Comparison of ENCODE assay signal across 22 cellular contexts in the genomic region with DNA sequence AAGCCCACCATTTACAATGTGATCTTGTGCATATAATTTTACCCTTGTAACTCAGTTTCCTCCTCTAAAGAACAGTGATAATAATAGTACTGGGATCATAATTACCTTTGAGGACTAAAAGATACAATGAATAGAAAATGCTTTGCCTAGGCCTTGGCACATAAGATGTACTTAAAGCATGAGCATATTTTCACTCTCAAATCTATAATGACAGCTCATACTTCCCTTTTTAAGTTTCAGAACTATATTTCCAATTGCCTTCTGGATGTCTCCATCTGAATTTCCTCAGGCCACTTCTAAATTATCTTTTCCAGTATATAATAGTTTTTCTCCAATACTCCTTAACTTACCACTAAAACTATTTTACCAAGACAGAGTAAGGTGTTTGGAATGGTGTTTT. TPM values are rescaled to one million over a fixed set of nuclear protein-coding genes. Genes with fewer than 3 reads are reported as not detected.
"Had no signal": no experiment of that assay in that cellular context is flagged by ENCODE, and none has a peak within 500 bp of the region (broad histone marks: within the 10 kb centered on the region; RNA-seq: fewer than 3 reads in every experiment).

No MANE protein-coding gene starts in this region.

- H3K27ac ChIP-seq: coronary artery, epithelial cell of prostate, heart right ventricle, prostate gland, testis, vagina, WERI-Rb-1 had no signal

- H3K4me1 Mint-ChIP-seq: activated CD4-positive, alpha-beta T cell treated with anti-CD3 and anti-CD28 coated beads, Interleukin-2, amount 10 ng/mL, durations not matched to agents 7 days and 5 days; activated CD8-positive, alpha-beta memory T cell treated with anti-CD3 and anti-CD28 coated beads, Interleukin-2, amount 10 ng/mL, durations not matched to agents 7 days and 5 days; activated naive CD4-positive, alpha-beta T cell treated with anti-CD3 and anti-CD28 coated beads, Interleukin-2, amount 10 ng/mL, durations not matched to agents 7 days and 5 days; natural killer cell had no signal

- H3K36me3 Mint-ChIP-seq: activated CD8-positive, alpha-beta memory T cell treated with anti-CD3 and anti-CD28 coated beads, Interleukin-2, amount 10 ng/mL, durations not matched to agents 7 days and 5 days; activated naive CD4-positive, alpha-beta T cell treated with anti-CD3 and anti-CD28 coated beads, Interleukin-2, amount 10 ng/mL, durations not matched to agents 7 days and 5 days; natural killer cell; type B pancreatic cell had no signal

- H3K9me3 ChIP-seq: heart right ventricle, prostate gland, testis, vagina had no signal

- H3K4me1 ChIP-seq: heart right ventricle, prostate gland, testis, vagina had no signal

- H3K9me3 Mint-ChIP-seq: activated CD4-positive, alpha-beta T cell treated with anti-CD3 and anti-CD28 coated beads, Interleukin-2, amount 10 ng/mL, durations not matched to agents 7 days and 5 days; activated CD8-positive, alpha-beta T cell treated with anti-CD3 and anti-CD28 coated beads for 36 hours; activated naive CD4-positive, alpha-beta T cell treated with anti-CD3 and anti-CD28 coated beads, Interleukin-2, amount 10 ng/mL, durations not matched to agents 7 days and 5 days; natural killer cell; type B pancreatic cell had no signal

- H3K36me3 ChIP-seq: heart right ventricle, prostate gland, vagina, WERI-Rb-1 had no signal

- H3K27me3 ChIP-seq: heart right ventricle, testis, vagina had no signal

- H3K27me3 Mint-ChIP-seq: activated CD8-positive, alpha-beta memory T cell treated with anti-CD3 and anti-CD28 coated beads, Interleukin-2, amount 10 ng/mL, durations not matched to agents 7 days and 5 days; activated naive CD4-positive, alpha-beta T cell treated with anti-CD3 and anti-CD28 coated beads, Interleukin-2, amount 10 ng/mL, durations not matched to agents 7 days and 5 days; type B pancreatic cell had no signal

- H3K4me3 ChIP-seq: coronary artery, heart right ventricle, prostate gland, testis, vagina had no signal

- DNase-seq: activated CD4-positive, alpha-beta T cell treated with anti-CD3 and anti-CD28 coated beads, Interleukin-2, amount 10 ng/mL, durations not matched to agents 7 days and 5 days; activated CD4-positive, CD25-positive, alpha-beta regulatory T cell treated with anti-CD3 and anti-CD28 coated beads, Interleukin-2, amount 50 U/mL, for 72 hours; activated CD8-positive, alpha-beta memory T cell treated with anti-CD3 and anti-CD28 coated beads, Interleukin-2, amount 10 ng/mL, durations not matched to agents 7 days and 5 days; activated CD8-positive, alpha-beta T cell treated with anti-CD3 and anti-CD28 coated beads for 36 hours; activated effector memory CD4-positive, alpha-beta T cell treated with anti-CD3 and anti-CD28 coated beads, Interleukin-2, amount 50 U/mL, for 16 hours; activated naive CD4-positive, alpha-beta T cell treated with anti-CD3 and anti-CD28 coated beads, Interleukin-2, amount 10 ng/mL, durations not matched to agents 7 days and 5 days; activated T-cell treated with anti-CD3 and anti-CD28 coated beads for 4 hours; amygdala; heart right ventricle; islet precursor cell; left cardiac atrium; midbrain; natural killer cell; stimulated activated CD4-positive, alpha-beta T cell treated with anti-CD3 and anti-CD28 coated beads, Interleukin-4, amount 100 ng/mL, for 1 hour; stimulated activated naive CD4-positive, alpha-beta T cell; testis; WERI-Rb-1 had no signal

- ATAC-seq: activated CD8-positive, alpha-beta memory T cell treated with anti-CD3 and anti-CD28 coated beads, Interleukin-2, amount 10 ng/mL, durations not matched to agents 7 days and 5 days; activated CD8-positive, alpha-beta T cell treated with anti-CD3 and anti-CD28 coated beads for 36 hours; heart right ventricle; left cardiac atrium; natural killer cell had no signal

- H3K27ac Mint-ChIP-seq: activated CD4-positive, alpha-beta T cell treated with anti-CD3 and anti-CD28 coated beads, Interleukin-2, amount 10 ng/mL, durations not matched to agents 7 days and 5 days; activated CD8-positive, alpha-beta memory T cell treated with anti-CD3 and anti-CD28 coated beads, Interleukin-2, amount 10 ng/mL, durations not matched to agents 7 days and 5 days; activated CD8-positive, alpha-beta T cell treated with anti-CD3 and anti-CD28 coated beads for 36 hours; activated naive CD4-positive, alpha-beta T cell treated with anti-CD3 and anti-CD28 coated beads, Interleukin-2, amount 10 ng/mL, durations not matched to agents 7 days and 5 days; natural killer cell; type B pancreatic cell had no signal

- H3K4me3 Mint-ChIP-seq: activated CD4-positive, alpha-beta T cell treated with anti-CD3 and anti-CD28 coated beads, Interleukin-2, amount 10 ng/mL, durations not matched to agents 7 days and 5 days; activated CD8-positive, alpha-beta memory T cell treated with anti-CD3 and anti-CD28 coated beads, Interleukin-2, amount 10 ng/mL, durations not matched to agents 7 days and 5 days; activated CD8-positive, alpha-beta T cell treated with anti-CD3 and anti-CD28 coated beads for 36 hours; activated naive CD4-positive, alpha-beta T cell treated with anti-CD3 and anti-CD28 coated beads, Interleukin-2, amount 10 ng/mL, durations not matched to agents 7 days and 5 days; natural killer cell; type B pancreatic cell had no signal

RNA-seq across cellular contexts. Expression of gene ITGB8, which starts 13.3 kb away (rescaled TPM):
- total RNA-seq: activated CD4-positive, alpha-beta T cell treated with anti-CD3 and anti-CD28 coated beads, Interleukin-2, amount 10 ng/mL, durations not matched to agents 7 days and 5 days; activated CD8-positive, alpha-beta T cell treated with anti-CD3 and anti-CD28 coated beads for 36 hours had no signal
